ENCODE assay signal across 19 cellular contexts in genomic region chr1:156711011-156711817, GRCh38. TPM values are rescaled to one million over a fixed set of nuclear protein-coding genes. Genes with fewer than 3 reads are reported as not detected.
DNase-seq lines count a peak whose midpoint lies in the region; ATAC-seq and TF ChIP-seq lines count a peak whose summit lies in the region.
"Had no signal": no experiment of that assay in that cellular context is flagged by ENCODE, and none has a peak within 500 bp of the region (broad histone marks: within the 10 kb centered on the region; RNA-seq: fewer than 3 reads in every experiment).

No MANE protein-coding gene starts in this region.

- CTCF ChIA-PET in HEK293T (lab: Yijun Ruan, JAX) = interaction anchor here (0.8 to 20.6 kb wide), 8 partner anchors 9 to 181 kb away, joined by 3 to 429 read pairs (median 4); partner anchors contain the start of genes ISG20L2 and METTL25B

- peak; percentile 38 for DNase-seq in Daoy (ENCODE audit: low read depth)
- DNase-seq in endodermal cell = peak; percentile 75
- DNase-seq in HEK293T (ENCODE audit: extremely low spot score) = no peak
- DNase-seq in cerebellum (ENCODE audit: low spot score) = no peak
- no peak for DNase-seq in HPDE6-E6E7 (ENCODE audit: extremely low spot score)
- DNase-seq: activated CD4-positive, alpha-beta memory T cell treated with anti-CD3 and anti-CD28 coated beads, Interleukin-2, amount 10 ng/mL, durations not matched to agents 7 days and 5 days; activated naive CD8-positive, alpha-beta T cell treated with anti-CD3 and anti-CD28 coated beads for 36 hours; activated T-cell treated with anti-CD3 and anti-CD28 coated beads, Interleukin-2, amount 50 U/mL, for 48 hours; effector memory CD8-positive, alpha-beta T cell; foreskin keratinocyte; lower lobe of right lung; MV-4-11; natural killer cell; NCI-H2029 treated with DMSO at 0.1 percent for 48 hours; retina had no signal

- H3K27ac Mint-ChIP-seq in endodermal cell = no peak overlapping the region
- H3K27ac Mint-ChIP-seq in nephron = peak overlapping the region; percentile 94 to 98 (median 97)
- H3K27ac Mint-ChIP-seq: activated CD4-positive, alpha-beta memory T cell treated with anti-CD3 and anti-CD28 coated beads, Interleukin-2, amount 10 ng/mL, durations not matched to agents 7 days and 5 days; activated naive CD8-positive, alpha-beta T cell treated with anti-CD3 and anti-CD28 coated beads for 36 hours; IgD-negative memory B cell; natural killer cell had no signal

- H3K36me3 Mint-ChIP-seq in endodermal cell (ENCODE audit: low read depth) (no peaks in the 10 kb centered on the region), nephron (ENCODE audit: low read depth) (peaks cover 12% of the 10 kb centered on the region)
- H3K36me3 Mint-ChIP-seq: activated naive CD8-positive, alpha-beta T cell treated with anti-CD3 and anti-CD28 coated beads for 36 hours had no signal

- POLR2A ChIA-PET in HEK293T (lab: Yijun Ruan, JAX) = interaction anchor here (0.7 to 3.1 kb wide), 5 partner anchors 15 to 119 kb away, joined by 3 to 18 read pairs (median 4); partner anchors contain the start of genes ISG20L2, METTL25B and NAXE

- no peaks in the 10 kb centered on the region for H3K27me3 Mint-ChIP-seq in endodermal cell (ENCODE audit: insufficient read depth)
- no peaks in the 10 kb centered on the region for H3K27me3 Mint-ChIP-seq in nephron (ENCODE audit: low read depth)
- H3K27me3 Mint-ChIP-seq: effector memory CD8-positive, alpha-beta T cell; IgD-negative memory B cell had no signal

- ATAC-seq in HG03159 (IDR thresholded peaks at IDR 0.05; ENCODE audit: unreplicated experiment) = no peak
- ATAC-seq: effector memory CD8-positive, alpha-beta T cell; foreskin keratinocyte; lower lobe of right lung; natural killer cell had no signal

- H3K36me3 ChIP-seq in HUES64 (ENCODE audit: insufficient read depth, low read length) (no peaks in the 10 kb centered on the region), endodermal cell (ENCODE audit: control insufficient read depth, insufficient read depth, low read length) (no peaks in the 10 kb centered on the region)
- H3K36me3 ChIP-seq: lower lobe of right lung had no signal

- H3K27ac ChIP-seq in HUES64 (ENCODE audit: low read depth, low read length) (peak overlapping the region; percentile 59), endodermal cell (ENCODE audit: low read depth, low read length) (no peak overlapping the region)
- H3K27ac ChIP-seq: foreskin keratinocyte, lower lobe of right lung had no signal

- H3K4me3 Mint-ChIP-seq in endodermal cell (no peak overlapping the region), nephron (peak overlapping the region in 1 of 3 experiments; percentile 18)
- H3K4me3 Mint-ChIP-seq: activated CD4-positive, alpha-beta memory T cell treated with anti-CD3 and anti-CD28 coated beads, Interleukin-2, amount 10 ng/mL, durations not matched to agents 7 days and 5 days; activated naive CD8-positive, alpha-beta T cell treated with anti-CD3 and anti-CD28 coated beads for 36 hours; effector memory CD8-positive, alpha-beta T cell; IgD-negative memory B cell; natural killer cell had no signal

- H3K4me1 Mint-ChIP-seq in endodermal cell (peaks cover 43% of the 10 kb centered on the region), nephron (peaks cover 63% of the 10 kb centered on the region)

- H3K9me3 Mint-ChIP-seq in endodermal cell (no peaks in the 10 kb centered on the region), nephron (no peaks in the 10 kb centered on the region)
- H3K9me3 Mint-ChIP-seq: activated CD4-positive, alpha-beta memory T cell treated with anti-CD3 and anti-CD28 coated beads, Interleukin-2, amount 10 ng/mL, durations not matched to agents 7 days and 5 days; activated naive CD8-positive, alpha-beta T cell treated with anti-CD3 and anti-CD28 coated beads for 36 hours; effector memory CD8-positive, alpha-beta T cell; IgD-negative memory B cell; natural killer cell had no signal

- no peaks in the 10 kb centered on the region for H3K9me3 ChIP-seq in HUES64 (ENCODE audit: insufficient read depth, low read depth, low read length)
- no peaks in the 10 kb centered on the region for H3K9me3 ChIP-seq in endodermal cell (ENCODE audit: control insufficient read depth, low read length)
- H3K9me3 ChIP-seq: lower lobe of right lung had no signal

- TF ChIP-seq CTCF in endodermal cell (conservative IDR thresholded peaks at IDR 0.05) (no peak), nephron (IDR thresholded peaks at IDR 0.05; ENCODE audit: unreplicated experiment in 3 of 3) (no peak)

- H3K9ac ChIP-seq in HUES64 (ENCODE audit: low read depth, low read length) (peak overlapping the region; percentile 21; the same call in 1 of the 2 replicates), endodermal cell (ENCODE audit: extremely low read depth, low read length, poor library complexity, severe bottlenecking) (no peak overlapping the region)

- no peak overlapping the region for H3K4me3 ChIP-seq in HUES64 (ENCODE audit: low read length)
- H3K4me3 ChIP-seq in endodermal cell (ENCODE audit: low read length) = no peak overlapping the region
- H3K4me3 ChIP-seq: lower lobe of right lung had no signal

- no peaks in the 10 kb centered on the region for H3K27me3 ChIP-seq in HUES64 (ENCODE audit: insufficient read depth, low read length)
- H3K27me3 ChIP-seq in endodermal cell (ENCODE audit: control insufficient read depth, insufficient read depth, low read length, poor library complexity, severe bottlenecking) = no peaks in the 10 kb centered on the region

- 42% methylated on average over 9 of the region's 9 CpGs for WGBS in HUES64
- 69% methylated on average over 8 of the region's 9 CpGs; no CpG with 5 or more reads in 1 of the 2 experiments for WGBS in endodermal cell (ENCODE audit: insufficient coverage in 1 of 2, insufficient read length in 1 of 2), 2 experiments

- H3K4me1 ChIP-seq in HUES64 (ENCODE audit: insufficient read depth, low read length) (peaks cover 46% of the 10 kb centered on the region), endodermal cell (ENCODE audit: control insufficient read depth, insufficient read depth, low read length) (peaks cover 18% of the 10 kb centered on the region)

TF ChIP-seq in HEK293T, 16 proteins besides CTCF, POLR2A, EP300 and RAD21:
- no peak for TF ChIP-seq SP1 (IDR thresholded peaks at IDR 0.05)
- no peak for TF ChIP-seq FOXM1 (IDR thresholded peaks at IDR 0.05; ENCODE audit: borderline replicate concordance)
- no peak for TF ChIP-seq TARDBP (IDR thresholded peaks at IDR 0.05)
- no peak for TF ChIP-seq ZNF384 (IDR thresholded peaks at IDR 0.05)
- TF ChIP-seq ELF4 (IDR thresholded peaks at IDR 0.05) = no peak
- no peak for TF ChIP-seq NFRKB (IDR thresholded peaks at IDR 0.05)
- TF ChIP-seq PKNOX1 (IDR thresholded peaks at IDR 0.05) = no peak
- no peak for TF ChIP-seq LEF1 (IDR thresholded peaks at IDR 0.05; ENCODE audit: borderline replicate concordance)
- TF ChIP-seq L3MBTL2 (conservative IDR thresholded peaks at IDR 0.05) = no peak
- TF ChIP-seq FOXK2 (IDR thresholded peaks at IDR 0.05) = no peak
- TF ChIP-seq FOXA1 (IDR thresholded peaks at IDR 0.05) = no peak
- TF ChIP-seq SUZ12 (IDR thresholded peaks at IDR 0.05) = no peak
- TF ChIP-seq HDGF (IDR thresholded peaks at IDR 0.05; ENCODE audit: borderline replicate concordance) = no peak
- no peak for TF ChIP-seq BHLHE40 (IDR thresholded peaks at IDR 0.05; ENCODE audit: borderline replicate concordance)
- no peak for TF ChIP-seq ARNT (IDR thresholded peaks at IDR 0.05)
- no peak for TF ChIP-seq CTBP1 (IDR thresholded peaks at IDR 0.05; ENCODE audit: borderline replicate concordance)

RNA-seq across cellular contexts. Expression of gene CRABP2, which starts 5.8 kb away (rescaled TPM):
- total RNA-seq in Daoy (2014; rRNA removed; shearing (Covaris generic)) = 21.4 and 36.0 TPM in 2 replicates
- polyA plus RNA-seq in HUES64 (2013, experiment 1 of 2) = 229 TPM
- polyA plus RNA-seq in HUES64 (2013, experiment 2 of 2) = 318 TPM
- total RNA-seq in endodermal cell (100 to 1,000 TPM; 243 to 780 TPM), cerebellum (9.6 TPM)
- polyA plus RNA-seq in endodermal cell (2013, experiment 1 of 2) = 435 TPM
- 409 TPM for polyA plus RNA-seq in endodermal cell (2013, experiment 2 of 2)

RNA-seq across cellular contexts. Expression of gene METTL25B, which starts 17.1 kb away (rescaled TPM):
- total RNA-seq in Daoy (2014; rRNA removed; shearing (Covaris generic)) = 7.9 and 11.9 TPM in 2 replicates
- polyA plus RNA-seq in HUES64 (2013, experiment 1 of 2) = 15.7 TPM
- polyA plus RNA-seq in HUES64 (2013, experiment 2 of 2) = 22.1 TPM
- total RNA-seq in endodermal cell (10 to 100 TPM; 25.9 to 35.5 TPM), cerebellum (7.9 TPM)
- 36.0 TPM for polyA plus RNA-seq in endodermal cell (2013, experiment 1 of 2)
- polyA plus RNA-seq in endodermal cell (2013, experiment 2 of 2) = 33.1 TPM

RNA-seq across cellular contexts. Expression of gene ISG20L2, which starts 17.4 kb away (rescaled TPM):
- total RNA-seq in Daoy (2014; rRNA removed; shearing (Covaris generic)) = 31.7 and 59.8 TPM in 2 replicates
- 44.6 TPM for polyA plus RNA-seq in HUES64 (2013, experiment 1 of 2)
- polyA plus RNA-seq in HUES64 (2013, experiment 2 of 2) = 37.2 TPM
- total RNA-seq in endodermal cell (10 to 100 TPM; 37.2 to 39.9 TPM), cerebellum (12.0 TPM)
- polyA plus RNA-seq in endodermal cell (2013, experiment 1 of 2) = 31.9 TPM
- polyA plus RNA-seq in endodermal cell (2013, experiment 2 of 2) = 32.0 TPM

RNA-seq across cellular contexts. Expression of gene MRPL24, which starts 29.7 kb away (rescaled TPM):
- 144 and 148 TPM in 2 replicates for total RNA-seq in Daoy (2014; rRNA removed; shearing (Covaris generic))
- polyA plus RNA-seq in HUES64 (2013, experiment 1 of 2) = 28.7 TPM
- 31.2 TPM for polyA plus RNA-seq in HUES64 (2013, experiment 2 of 2)
- total RNA-seq in endodermal cell (10 to 100 TPM; 32.2 to 35.5 TPM), cerebellum (13.8 TPM)
- 34.7 TPM for polyA plus RNA-seq in endodermal cell (2013, experiment 1 of 2)
- polyA plus RNA-seq in endodermal cell (2013, experiment 2 of 2) = 30.8 TPM

RNA-seq across cellular contexts. Expression of gene NES, which starts 34.0 kb away (rescaled TPM):
- total RNA-seq in Daoy (2014; rRNA removed; shearing (Covaris generic)) = 0.51 and 0.89 TPM in 2 replicates
- polyA plus RNA-seq in HUES64 (2013, experiment 1 of 2) = 116 TPM
- 122 TPM for polyA plus RNA-seq in HUES64 (2013, experiment 2 of 2)
- total RNA-seq in endodermal cell = 100 to 1,000 TPM in 1 of 2 donors, 10 to 100 TPM in 1; 65.8 to 103 TPM
- 271 TPM for polyA plus RNA-seq in endodermal cell (2013, experiment 1 of 2)
- polyA plus RNA-seq in endodermal cell (2013, experiment 2 of 2) = 261 TPM
- total RNA-seq in cerebellum = 45.5 TPM
- total RNA-seq: activated CD4-positive, alpha-beta memory T cell treated with anti-CD3 and anti-CD28 coated beads, Interleukin-2, amount 10 ng/mL, durations not matched to agents 7 days and 5 days; natural killer cell had no signal
- polyA plus RNA-seq: IgD-negative memory B cell had no signal

Comparison
In these comparisons a context has a peak if more than half of its experiments do, and no peak if none do; other contexts are left out.
1. DNase-seq: peak in Daoy (single experiment) and endodermal cell (single experiment); none in HEK293T (single experiment), cerebellum (single experiment) and HPDE6-E6E7 (single experiment).